Comparison of ENCODE assay signal across 33 cellular contexts in genomic region chr11:36566407-36567053, GRCh38. TPM values are rescaled to one million over a fixed set of nuclear protein-coding genes. Genes with fewer than 3 reads are reported as not detected.
DNase-seq lines count a peak whose midpoint lies in the region; ATAC-seq and TF ChIP-seq lines count a peak whose summit lies in the region.
"Had no signal": no experiment of that assay in that cellular context is flagged by ENCODE, and none has a peak within 500 bp of the region (broad histone marks: within the 10 kb centered on the region; RNA-seq: fewer than 3 reads in every experiment).

No MANE protein-coding gene starts in this region.

- no peaks in the 10 kb centered on the region for H3K36me3 Mint-ChIP-seq in glutamatergic neuron (ENCODE audit: unreplicated experiment)
- H3K36me3 Mint-ChIP-seq: activated naive CD8-positive, alpha-beta T cell; CD14-positive monocyte had no signal

- WGBS in thymus = 12% methylated on average over 4 of the region's 4 CpGs

- no peak for ATAC-seq in HG02678 (IDR thresholded peaks at IDR 0.05; ENCODE audit: unreplicated experiment)
- ATAC-seq: stimulated activated naive CD8-positive, alpha-beta T cell treated with anti-CD3 and anti-CD28 coated beads, Interleukin-15, Interleukin-2, amounts not matched to agents 100 U/mL and 50 U/mL, for 24 hours had no signal

- no peaks in the 10 kb centered on the region for H3K36me3 ChIP-seq in KOPT-K1 (ENCODE audit: insufficient read depth, low read length)
- H3K36me3 ChIP-seq in thymus (ENCODE audit: control insufficient read depth, insufficient read depth) = no peaks in the 10 kb centered on the region
- H3K36me3 ChIP-seq: right atrium auricular region had no signal

- peaks cover 2% of the 10 kb centered on the region for H3K9me3 Mint-ChIP-seq in glutamatergic neuron (ENCODE audit: unreplicated experiment)
- H3K9me3 Mint-ChIP-seq: CD14-positive monocyte had no signal

- peaks cover 8% of the 10 kb centered on the region for H3K27me3 Mint-ChIP-seq in glutamatergic neuron (ENCODE audit: unreplicated experiment)

- H3K27ac Mint-ChIP-seq in glutamatergic neuron (ENCODE audit: unreplicated experiment) = no peak overlapping the region
- H3K27ac Mint-ChIP-seq: activated naive CD8-positive, alpha-beta T cell; CD14-positive monocyte had no signal

- H3K4me3 ChIP-seq in thymus (ENCODE audit: low read length) = peak overlapping the region; percentile 85
- H3K4me3 ChIP-seq: dorsolateral prefrontal cortex, right atrium auricular region, smooth muscle cell, testis had no signal

- no peaks in the 10 kb centered on the region for H3K27me3 ChIP-seq in thymus (ENCODE audit: control insufficient read depth, insufficient read depth)
- H3K27me3 ChIP-seq: right atrium auricular region, testis had no signal

- peak; percentile 20 for DNase-seq in NCI-H82 (lab: John Stamatoyannopoulos, UW)
- DNase-seq in NCI-H82 treated with DMSO at 0.1 percent for 48 hours (lab: John Stamatoyannopoulos, UW; ENCODE audit: unreplicated experiment) = no peak
- peak; percentile 13 for DNase-seq in RPMI7951 (ENCODE audit: low read depth)
- DNase-seq in glutamatergic neuron = no peak
- no peak for DNase-seq in activated T-cell treated with anti-CD3 and anti-CD28 coated beads, Interleukin-2, amount 50 U/mL, for 1 hour
- DNase-seq: 8988T; activated CD4-positive, alpha-beta T cell treated with anti-CD3 and anti-CD28 coated beads for 4 hours; activated effector memory CD4-positive, alpha-beta T cell treated with anti-CD3 and anti-CD28 coated beads, Interleukin-2, amount 50 U/mL, for 16 hours; Calu3; dorsolateral prefrontal cortex; Karpas-422; NCI-H1048; SIG-M5; stimulated activated naive CD8-positive, alpha-beta T cell treated with anti-CD3 and anti-CD28 coated beads, Interleukin-15, Interleukin-2, amounts not matched to agents 100 U/mL and 50 U/mL, for 24 hours; SW 1271; T1000; testis had no signal

- TF ChIP-seq CTCF in glutamatergic neuron (IDR thresholded peaks at IDR 0.05; ENCODE audit: partially characterized antibody, unreplicated experiment) = no peak

- H3K4me1 ChIP-seq in thymus (ENCODE audit: control insufficient read depth, insufficient read depth, low read length) = peaks cover 17% of the 10 kb centered on the region
- H3K4me1 ChIP-seq: right atrium auricular region had no signal

- H3K9me3 ChIP-seq in KOPT-K1 (ENCODE audit: insufficient read depth, low read length, poor library complexity, severe bottlenecking) (no peaks in the 10 kb centered on the region), thymus (ENCODE audit: control insufficient read depth) (no peaks in the 10 kb centered on the region)
- H3K9me3 ChIP-seq: right atrium auricular region, testis had no signal

- H3K4me1 Mint-ChIP-seq in glutamatergic neuron (ENCODE audit: low read depth, unreplicated experiment) = peaks cover 9% of the 10 kb centered on the region

- no peak overlapping the region for H3K4me3 Mint-ChIP-seq in glutamatergic neuron (ENCODE audit: unreplicated experiment)
- H3K4me3 Mint-ChIP-seq: activated naive CD8-positive, alpha-beta T cell; CD14-positive monocyte had no signal

- H3K27ac ChIP-seq in KOPT-K1 (ENCODE audit: low read depth, low read length, poor library complexity, severe bottlenecking) = peak overlapping the region; percentile 30
- no peak overlapping the region for H3K27ac ChIP-seq in thymus (ENCODE audit: low read depth)
- H3K27ac ChIP-seq: dorsolateral prefrontal cortex, right atrium auricular region, testis, VCaP had no signal

RNA-seq across cellular contexts. Expression of gene RAG1, which starts 1.3 kb away (rescaled TPM):
- 0.48 and 0.68 TPM in 2 replicates for total RNA-seq in RPMI7951 (2014; rRNA removed; shearing (Covaris generic))
- 24.6 TPM for polyA plus RNA-seq in thymus
- 0.39 TPM for total RNA-seq in glutamatergic neuron (ENCODE audit: unreplicated experiment)

RNA-seq across cellular contexts. Expression of gene IFTAP, which starts 27.8 kb away (rescaled TPM):
- total RNA-seq in RPMI7951 (2014; rRNA removed; shearing (Covaris generic)) = 40.8 and 58.0 TPM in 2 replicates
- polyA plus RNA-seq in thymus = 31.8 TPM
- 31.2 TPM for total RNA-seq in glutamatergic neuron (ENCODE audit: unreplicated experiment)

RNA-seq across cellular contexts. Expression of gene RAG2, which starts 31.5 kb away (rescaled TPM):
- not detected in 2 replicates for total RNA-seq in RPMI7951 (2014; rRNA removed; shearing (Covaris generic))
- 16.5 TPM for polyA plus RNA-seq in thymus
- not detected for total RNA-seq in glutamatergic neuron (ENCODE audit: unreplicated experiment)
- total RNA-seq: activated CD8-positive, alpha-beta memory T cell treated with anti-CD3 and anti-CD28 coated beads for 36 hours; Calu3; chondrocyte; Daoy; frontal cortex; kidney epithelial cell; NCI-H460; right atrium auricular region; smooth muscle cell had no signal
- polyA plus RNA-seq: CD14-positive monocyte, liver, smooth muscle cell, urinary bladder had no signal

RNA-seq across cellular contexts. Expression of gene TRAF6, which starts 56.5 kb away (rescaled TPM):
- 5.0 and 7.2 TPM in 2 replicates for total RNA-seq in RPMI7951 (2014; rRNA removed; shearing (Covaris generic))
- polyA plus RNA-seq in thymus = 5.0 TPM
- 12.3 TPM for total RNA-seq in glutamatergic neuron (ENCODE audit: unreplicated experiment)

Comparison
In these comparisons a context has a peak if more than half of its experiments do, and no peak if none do; other contexts are left out.
1. DNase-seq: peak in NCI-H82 (single experiment) and RPMI7951 (single experiment); none in NCI-H82 treated with DMSO at 0.1 percent for 48 hours (single experiment), glutamatergic neuron (single experiment) and activated T-cell treated with anti-CD3 and anti-CD28 coated beads, Interleukin-2, amount 50 U/mL, for 1 hour (single experiment).